In the genomic region with DNA sequence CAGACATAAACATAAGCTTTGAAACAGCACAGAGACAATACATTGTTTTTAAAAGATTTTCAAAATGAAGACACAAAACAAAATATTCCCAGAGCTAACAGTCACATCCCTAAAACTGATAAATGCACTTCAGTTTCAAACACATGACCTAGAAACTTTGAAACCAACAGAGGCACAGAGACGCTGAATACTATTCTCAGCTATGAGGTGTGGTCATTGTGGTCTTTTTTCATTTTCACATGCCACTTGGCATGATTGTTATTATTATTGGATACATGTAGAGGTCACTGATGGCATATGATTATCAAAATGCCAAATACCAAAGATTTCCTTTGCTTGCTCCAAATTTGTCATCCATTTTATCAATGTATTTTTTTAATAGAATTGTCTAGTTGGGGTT, we compare ENCODE assay signal across 26 cellular contexts.
"Had no signal": no experiment of that assay in that cellular context is flagged by ENCODE, and none has a peak within 500 bp of the region (broad histone marks: within the 10 kb centered on the region; RNA-seq: fewer than 3 reads in every experiment).

No MANE protein-coding gene starts in this region.

- FAIRE-seq: astrocyte had no signal

- ATAC-seq: activated CD8-positive, alpha-beta T cell treated with anti-CD3 and anti-CD28 coated beads for 36 hours; activated T-cell treated with anti-CD3 and anti-CD28 coated beads, Interleukin-2, amount 50 U/mL, for 72 hours; body of pancreas had no signal

- H3K9me3 ChIP-seq: adrenal gland, body of pancreas, breast epithelium, SJCRH30 had no signal

- H3K4me3 ChIP-seq: adrenal gland, body of pancreas, breast epithelium, SJCRH30, SK-N-MC had no signal

- H3K4me1 ChIP-seq: adrenal gland, body of pancreas, breast epithelium had no signal

- DNase-seq: activated CD4-positive, alpha-beta T cell treated with anti-CD3 and anti-CD28 coated beads, Interleukin-2, amount 10 ng/mL, durations not matched to agents 24 days and 14 days; activated CD4-positive, alpha-beta T cell treated with anti-CD3 and anti-CD28 coated beads, Interleukin-2, amount 50 U/mL, for 4 hours; activated CD8-positive, alpha-beta T cell treated with anti-CD3 and anti-CD28 coated beads for 36 hours; activated gamma-delta T cell; activated naive CD4-positive, alpha-beta T cell treated with Interleukin-2 at 50 U/mL for 16 hours; activated T-cell treated with anti-CD3 and anti-CD28 coated beads, Interleukin-2, amount 50 U/mL, for 1 hour; activated T-cell treated with anti-CD3 and anti-CD28 coated beads, Interleukin-2, amount 50 U/mL, for 72 hours; adrenal gland; body of pancreas; cerebellar nuclear complex; MM.1S; MV-4-11; NCI-H1092; NCI-H1436 treated with DMSO at 0.1 percent for 48 hours; NCI-H1694 treated with DMSO at 0.1 percent for 48 hours; NCI-H2029; NCI-H345; NCI-H524 treated with DMSO at 0.1 percent for 48 hours; NK-92 treated with Interleukin-12 subunit alpha and Interleukin-12 subunit beta, amount 100 ng/mL, for 24 hours; OCI-M1; SHP77; SJCRH30; T1000 had no signal

- H3K27ac ChIP-seq: adrenal gland, body of pancreas, breast epithelium, SJCRH30, SK-N-MC had no signal

- H3K36me3 ChIP-seq: adrenal gland, breast epithelium, SJCRH30 had no signal

- H3K27me3 ChIP-seq: adrenal gland, body of pancreas, breast epithelium, SJCRH30 had no signal
